ENCODE assay signal across 8 cellular contexts in genomic region chr15:50051811-50052419, GRCh38.
DNase-seq lines count a peak whose midpoint lies in the region; TF ChIP-seq lines count a peak whose summit lies in the region.

No MANE protein-coding gene starts in this region.

- no peak overlapping the region for H3K4me3 Mint-ChIP-seq in activated naive CD4-positive, alpha-beta T cell treated with anti-CD3 and anti-CD28 coated beads for 36 hours

- H3K27me3 Mint-ChIP-seq in activated naive CD4-positive, alpha-beta T cell treated with anti-CD3 and anti-CD28 coated beads for 36 hours (ENCODE audit: low read depth) = peaks cover 15% of the 10 kb centered on the region

- H3K4me3 ChIP-seq in WERI-Rb-1 (ENCODE audit: low read depth, low read length) = no peak overlapping the region
- H3K4me3 ChIP-seq in parathyroid adenoma (ENCODE audit: low read depth, low read length) = no peak overlapping the region

- no peak overlapping the region for H3K27ac Mint-ChIP-seq in activated naive CD4-positive, alpha-beta T cell treated with anti-CD3 and anti-CD28 coated beads for 36 hours

- TF ChIP-seq CTCF in WERI-Rb-1 (IDR thresholded peaks at IDR 0.05; ENCODE audit: low read depth, low read length) (peak; percentile 61), parathyroid adenoma (IDR thresholded peaks at IDR 0.05) (peak; percentile 12)

- peak; percentile 58 for DNase-seq in activated naive CD4-positive, alpha-beta T cell treated with anti-CD3 and anti-CD28 coated beads for 36 hours
- no peak for DNase-seq in activated naive CD4-positive, alpha-beta T cell (lab: John Stamatoyannopoulos, UW)
- DNase-seq in MV-4-11 (lab: John Stamatoyannopoulos, UW) = peak; percentile 86
- DNase-seq in WERI-Rb-1 = peak; percentile 23
- peak; percentile 83 for DNase-seq in globus pallidus (ENCODE audit: low spot score)
- no peak for DNase-seq in activated CD4-positive, CD25-positive, alpha-beta regulatory T cell (lab: John Stamatoyannopoulos, UW)
- DNase-seq in effector CD8-positive, alpha-beta T cell (lab: John Stamatoyannopoulos, UW) = no peak

- H3K9me3 Mint-ChIP-seq in activated naive CD4-positive, alpha-beta T cell treated with anti-CD3 and anti-CD28 coated beads for 36 hours = no peaks in the 10 kb centered on the region

- H3K4me1 ChIP-seq in parathyroid adenoma = no peaks in the 10 kb centered on the region

- H3K27ac ChIP-seq in WERI-Rb-1 (no peak overlapping the region), parathyroid adenoma (no peak overlapping the region)

- H3K36me3 ChIP-seq in WERI-Rb-1 (no peaks in the 10 kb centered on the region), parathyroid adenoma (ENCODE audit: control insufficient read depth, insufficient read depth, low read length) (no peaks in the 10 kb centered on the region)

- H3K79me2 ChIP-seq in parathyroid adenoma = no peaks in the 10 kb centered on the region

- H3K9me3 ChIP-seq in WERI-Rb-1 (ENCODE audit: severe bottlenecking) (no peaks in the 10 kb centered on the region), parathyroid adenoma (ENCODE audit: control insufficient read depth, low read length) (no peaks in the 10 kb centered on the region)

- H3K36me3 Mint-ChIP-seq in activated naive CD4-positive, alpha-beta T cell treated with anti-CD3 and anti-CD28 coated beads for 36 hours (ENCODE audit: low read depth) = no peaks in the 10 kb centered on the region

- intact Hi-C loops in activated naive CD4-positive, alpha-beta T cell treated with anti-CD3 and anti-CD28 coated beads for 36 hours (cut with micrococcal nuclease) = loop anchor here (1.0 to 5.0 kb wide), 3 partner anchors 176 to 1190 kb away; no protein-coding TSS in a partner anchor

- CTCF ChIA-PET in activated naive CD4-positive, alpha-beta T cell treated with anti-CD3 and anti-CD28 coated beads for 36 hours (lab: Charles Lee) = interaction anchor here (0.7 to 0.8 kb wide), 2 partner anchors 80 to 580 kb away, joined by 3 to 7 read pairs; no protein-coding TSS in a partner anchor

- no peak overlapping the region for H2AFZ ChIP-seq in parathyroid adenoma

- H3K9ac ChIP-seq in parathyroid adenoma = no peak overlapping the region

- H3K4me1 Mint-ChIP-seq in activated naive CD4-positive, alpha-beta T cell treated with anti-CD3 and anti-CD28 coated beads for 36 hours (ENCODE audit: low read depth) = peaks cover 2% of the 10 kb centered on the region

- no peak overlapping the region for H3K4me2 ChIP-seq in parathyroid adenoma (ENCODE audit: low read length)

- no peaks in the 10 kb centered on the region for H3K27me3 ChIP-seq in WERI-Rb-1 (ENCODE audit: insufficient read depth, low read depth, severe bottlenecking)
- no peaks in the 10 kb centered on the region for H3K27me3 ChIP-seq in parathyroid adenoma (ENCODE audit: control insufficient read depth, insufficient read depth, low read length)

Comparison
In these comparisons a context has a peak if more than half of its experiments do, and no peak if none do; other contexts are left out.
1. DNase-seq: peak in activated naive CD4-positive, alpha-beta T cell treated with anti-CD3 and anti-CD28 coated beads for 36 hours (single experiment), MV-4-11 (single experiment), WERI-Rb-1 (single experiment) and globus pallidus (single experiment); none in activated naive CD4-positive, alpha-beta T cell (0 of 4), activated CD4-positive, CD25-positive, alpha-beta regulatory T cell (0 of 4) and effector CD8-positive, alpha-beta T cell (single experiment).